Comparison of ENCODE assay signal across 1 cellular context in the genomic region with DNA sequence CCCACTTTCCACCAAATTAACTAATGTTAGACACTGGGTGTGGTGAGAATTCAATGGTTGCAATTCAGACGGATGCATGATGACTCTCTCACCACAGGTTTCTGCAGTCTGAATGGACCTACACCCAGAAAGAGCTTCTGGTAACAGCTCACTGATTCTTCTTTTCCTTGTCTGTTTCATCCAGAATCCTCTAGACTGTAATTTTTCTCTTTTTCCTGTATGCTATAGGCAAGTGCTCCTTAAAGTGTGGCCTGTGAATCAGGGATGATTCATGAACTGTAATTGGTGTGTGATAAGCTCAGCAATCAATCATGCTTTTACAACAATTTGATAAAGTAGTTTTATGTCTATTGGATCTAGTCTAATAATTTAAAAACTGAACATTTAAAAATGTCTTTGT.
TF ChIP-seq lines count a peak whose summit lies in the region.

No MANE protein-coding gene starts in this region.

TF ChIP-seq in IMR-90, 13 proteins besides CTCF, POLR2A, EP300 and RAD21:
- TF ChIP-seq BHLHE40 (IDR thresholded peaks at IDR 0.05; ENCODE audit: low read depth, low read length) (no peak), CHD1 (IDR thresholded peaks at IDR 0.05; ENCODE audit: low read depth, low read length) (no peak)
- TF ChIP-seq, protein P1, sequence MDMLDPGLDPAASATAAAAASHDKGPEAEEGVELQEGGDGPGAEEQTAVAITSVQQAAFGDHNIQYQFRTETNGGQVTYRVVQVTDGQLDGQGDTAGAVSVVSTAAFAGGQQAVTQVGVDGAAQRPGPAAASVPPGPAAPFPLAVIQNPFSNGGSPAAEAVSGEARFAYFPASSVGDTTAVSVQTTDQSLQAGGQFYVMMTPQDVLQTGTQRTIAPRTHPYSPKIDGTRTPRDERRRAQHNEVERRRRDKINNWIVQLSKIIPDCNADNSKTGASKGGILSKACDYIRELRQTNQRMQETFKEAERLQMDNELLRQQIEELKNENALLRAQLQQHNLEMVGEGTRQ (IDR thresholded peaks at IDR 0.05; ENCODE audit: low read depth, low read length): no peak
- TF ChIP-seq, protein P2, sequence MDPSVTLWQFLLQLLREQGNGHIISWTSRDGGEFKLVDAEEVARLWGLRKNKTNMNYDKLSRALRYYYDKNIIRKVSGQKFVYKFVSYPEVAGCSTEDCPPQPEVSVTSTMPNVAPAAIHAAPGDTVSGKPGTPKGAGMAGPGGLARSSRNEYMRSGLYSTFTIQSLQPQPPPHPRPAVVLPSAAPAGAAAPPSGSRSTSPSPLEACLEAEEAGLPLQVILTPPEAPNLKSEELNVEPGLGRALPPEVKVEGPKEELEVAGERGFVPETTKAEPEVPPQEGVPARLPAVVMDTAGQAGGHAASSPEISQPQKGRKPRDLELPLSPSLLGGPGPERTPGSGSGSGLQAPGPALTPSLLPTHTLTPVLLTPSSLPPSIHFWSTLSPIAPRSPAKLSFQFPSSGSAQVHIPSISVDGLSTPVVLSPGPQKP (IDR thresholded peaks at IDR 0.05; ENCODE audit: borderline replicate concordance, low read depth, low read length): no peak
